ENCODE assay signal across 30 cellular contexts in genomic region chr2:192328297-192328696, GRCh38.
"Had no signal": no experiment of that assay in that cellular context is flagged by ENCODE, and none has a peak within 500 bp of the region (broad histone marks: within the 10 kb centered on the region; RNA-seq: fewer than 3 reads in every experiment).

No MANE protein-coding gene starts in this region.

- H3K36me3 ChIP-seq: ascending aorta, cardiac muscle cell, WERI-Rb-1 had no signal

- H3K9me3 ChIP-seq: ascending aorta had no signal

- H3K27ac ChIP-seq: ascending aorta, cardiac muscle cell, WERI-Rb-1 had no signal

- H3K4me1 ChIP-seq: ascending aorta had no signal

- ATAC-seq: activated CD4-positive, alpha-beta T cell treated with anti-CD3 and anti-CD28 coated beads for 36 hours; activated CD4-positive, CD25-positive, alpha-beta regulatory T cell treated with anti-CD3 and anti-CD28 coated beads, Interleukin-2, amount 50 U/mL, for 24 hours; activated CD8-positive, alpha-beta memory T cell treated with anti-CD3 and anti-CD28 coated beads, Interleukin-2, amount 10 ng/mL, durations not matched to agents 7 days and 5 days; activated CD8-positive, alpha-beta T cell treated with anti-CD3 and anti-CD28 coated beads, Interleukin-2, amount 10 ng/mL, durations not matched to agents 7 days and 5 days; activated naive CD8-positive, alpha-beta T cell treated with anti-CD3 and anti-CD28 coated beads, Interleukin-2, amount 50 U/mL, for 24 hours; T-helper 17 cell; WTC11 had no signal

- H3K4me3 ChIP-seq: ascending aorta, cardiac muscle cell had no signal

- H3K27me3 ChIP-seq: ascending aorta had no signal

- DNase-seq: activated CD4-positive, alpha-beta memory T cell treated with anti-CD3 and anti-CD28 coated beads, Interleukin-2, amount 10 ng/mL, durations not matched to agents 7 days and 5 days; activated CD4-positive, alpha-beta T cell treated with anti-CD3 and anti-CD28 coated beads for 1 hour; activated CD4-positive, alpha-beta T cell treated with anti-CD3 and anti-CD28 coated beads for 36 hours; activated CD4-positive, alpha-beta T cell treated with anti-CD3 and anti-CD28 coated beads for 48 hours; activated CD4-positive, alpha-beta T cell treated with anti-CD3 and anti-CD28 coated beads, Interleukin-2, amount 10 ng/mL, durations not matched to agents 7 days and 5 days; activated CD4-positive, alpha-beta T cell treated with anti-CD3 and anti-CD28 coated beads, Interleukin-2, amount 50 U/mL, for 48 hours; activated CD4-positive, CD25-positive, alpha-beta regulatory T cell; activated CD8-positive, alpha-beta memory T cell treated with anti-CD3 and anti-CD28 coated beads for 24 hours; activated CD8-positive, alpha-beta memory T cell treated with anti-CD3 and anti-CD28 coated beads, Interleukin-2, amount 10 ng/mL, durations not matched to agents 7 days and 5 days; activated CD8-positive, alpha-beta memory T cell treated with anti-CD3 and anti-CD28 coated beads, Interleukin-2, amount 50 U/mL, for 48 hours; activated CD8-positive, alpha-beta T cell treated with anti-CD3 and anti-CD28 coated beads, Interleukin-2, amount 10 ng/mL, durations not matched to agents 7 days and 5 days; activated effector memory CD4-positive, alpha-beta T cell treated with Interleukin-2 at 50 U/mL for 16 hours; activated gamma-delta T cell; activated naive CD4-positive, alpha-beta T cell treated with anti-CD3 and anti-CD28 coated beads, Interleukin-2, amount 10 ng/mL, durations not matched to agents 7 days and 5 days; activated naive CD4-positive, alpha-beta T cell treated with Interleukin-2 at 50 U/mL for 16 hours; activated naive CD8-positive, alpha-beta T cell treated with anti-CD3 and anti-CD28 coated beads, Interleukin-2, amount 10 ng/mL, durations not matched to agents 7 days and 5 days; activated naive CD8-positive, alpha-beta T cell treated with anti-CD3 and anti-CD28 coated beads, Interleukin-2, amount 50 U/mL, for 24 hours; activated T-cell treated with anti-CD3 and anti-CD28 coated beads, Interleukin-2, amount 50 U/mL, for 24 hours; activated T-cell treated with anti-CD3 and anti-CD28 coated beads, Interleukin-2, amount 50 U/mL, for 48 hours; amygdala; anterior cingulate cortex; caudate nucleus; cerebellar nuclear complex; T-helper 17 cell; T-helper 9 cell; WERI-Rb-1 had no signal
